17 cellular contexts compared by ENCODE assay signal in the genomic region with DNA sequence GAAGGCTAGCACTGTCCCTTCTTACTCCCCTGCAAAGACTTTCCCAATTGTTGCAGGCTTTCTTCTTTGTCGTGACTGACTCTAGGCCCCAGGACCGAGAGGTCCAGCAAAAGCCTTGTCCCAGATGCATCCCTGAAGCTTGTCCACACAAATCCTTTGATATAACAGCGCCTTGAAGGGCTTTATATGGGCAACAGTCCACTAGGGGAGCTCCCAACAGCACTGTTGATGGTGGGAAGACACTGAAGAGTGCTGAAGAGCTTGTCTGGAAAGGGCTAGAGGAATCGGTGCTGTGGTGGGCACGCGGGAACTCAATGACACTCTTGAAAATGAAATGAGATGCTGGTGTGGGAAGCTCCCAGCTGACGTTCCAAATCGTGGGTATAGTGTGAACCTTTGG.
"Had no signal": no experiment of that assay in that cellular context is flagged by ENCODE, and none has a peak within 500 bp of the region (broad histone marks: within the 10 kb centered on the region; RNA-seq: fewer than 3 reads in every experiment).

No MANE protein-coding gene starts in this region.

- DNase-seq: activated B cell treated with CpG ODN at 0.5 μM for 24 hours; activated CD4-positive, alpha-beta memory T cell treated with anti-CD3 and anti-CD28 coated beads for 36 hours; activated CD4-positive, alpha-beta T cell treated with anti-CD3 and anti-CD28 coated beads for 4 hours; activated naive CD4-positive, alpha-beta T cell; activated naive CD8-positive, alpha-beta T cell treated with anti-CD3 and anti-CD28 coated beads for 36 hours; amniotic stem cell; body of pancreas; hypothalamus; lower lobe of right lung; naive B cell; stimulated activated CD4-positive, alpha-beta T cell treated with anti-CD3 and anti-CD28 coated beads, Interleukin-4, amount 100 ng/mL, for 1 hour; stomach; upper lobe of right lung had no signal

- H3K27me3 ChIP-seq: body of pancreas, right atrium auricular region, upper lobe of right lung had no signal

- H3K4me3 ChIP-seq: body of pancreas, lower lobe of right lung, prostate gland, right atrium auricular region, smooth muscle cell, stomach, upper lobe of right lung had no signal

- H3K9me3 ChIP-seq: body of pancreas, lower lobe of right lung, prostate gland, right atrium auricular region, stomach, upper lobe of right lung had no signal

- H3K27ac ChIP-seq: body of pancreas, lower lobe of right lung, prostate gland, right atrium auricular region, stomach, upper lobe of right lung had no signal

- H3K4me1 ChIP-seq: body of pancreas, lower lobe of right lung, prostate gland, right atrium auricular region, stomach, upper lobe of right lung had no signal

- H3K36me3 ChIP-seq: lower lobe of right lung, prostate gland, right atrium auricular region, stomach, upper lobe of right lung had no signal

- ATAC-seq: activated T-helper 17 cell treated with anti-CD3 and anti-CD28 coated beads, Interleukin-2, amount 50 U/mL, for 72 hours; body of pancreas; lower lobe of right lung; upper lobe of right lung had no signal

- H3K4me2 ChIP-seq: smooth muscle cell had no signal
